Comparison of ENCODE assay signal across 8 cellular contexts in the genomic region with DNA sequence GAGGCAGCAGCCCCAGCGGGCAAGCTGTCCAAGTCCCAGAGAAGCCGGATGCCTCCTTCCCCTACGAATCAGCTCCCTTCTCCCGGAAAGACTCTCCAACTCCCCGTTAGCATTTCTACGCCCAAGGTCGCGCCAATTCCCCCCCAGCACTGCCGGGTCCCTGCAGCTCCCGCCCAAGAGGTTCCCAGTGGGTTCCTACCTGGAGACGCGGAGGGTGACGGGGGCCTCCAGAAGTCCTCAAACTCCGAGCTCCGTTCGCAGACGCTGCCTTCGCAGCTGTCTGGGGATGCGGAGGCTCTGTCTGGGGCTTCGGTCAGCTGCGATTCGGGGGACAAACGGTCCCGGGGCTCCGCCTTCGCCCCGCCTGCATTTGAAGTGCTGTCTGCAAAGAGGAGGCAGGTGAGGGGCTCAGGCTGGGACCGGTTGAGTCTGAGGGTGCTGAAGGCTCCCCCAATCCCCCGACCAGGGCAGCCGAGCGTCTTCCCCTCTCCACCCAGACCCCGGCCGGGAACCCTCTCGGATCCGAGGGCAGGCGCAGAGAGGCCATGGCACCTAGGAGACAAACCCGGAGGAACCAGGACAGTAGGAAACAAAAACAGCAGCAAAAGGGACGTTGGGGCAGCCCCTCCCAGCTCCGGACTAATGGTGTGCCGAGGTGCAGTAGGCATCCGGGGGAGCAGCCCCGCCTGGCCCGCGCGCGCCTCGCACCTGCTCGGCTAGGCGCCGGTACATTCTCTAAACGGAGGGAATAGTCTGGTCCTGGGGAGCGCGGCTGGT. TPM values are rescaled to one million over a fixed set of nuclear protein-coding genes. Genes with fewer than 3 reads are reported as not detected.
DNase-seq lines count a peak whose midpoint lies in the region; ATAC-seq lines count a peak whose summit lies in the region.

No MANE protein-coding gene starts in this region.

- peak overlapping the region; percentile 74 for H3K4me3 ChIP-seq in GM08714 (ENCODE audit: low read length)
- H3K4me3 ChIP-seq in iPS-15b (ENCODE audit: low read depth, low read length): peak overlapping the region; percentile 65

- H3K4me3 Mint-ChIP-seq in activated T-helper 2 cell treated with anti-CD3 and anti-CD28 coated beads, Interferon-gamma antibody, Interleukin-2, Interleukin-4, amounts not matched to agents 10 μg/mL and 5 μg/mL and 100 μg/mL, durations not matched to agents 14 hours and 24 hours and 36 hours (ENCODE audit: low read depth): peak overlapping the region; percentile 99

- peak overlapping the region; percentile 89 for H3K27ac Mint-ChIP-seq in activated T-helper 2 cell treated with anti-CD3 and anti-CD28 coated beads, Interferon-gamma antibody, Interleukin-2, Interleukin-4, amounts not matched to agents 10 μg/mL and 5 μg/mL and 100 μg/mL, durations not matched to agents 14 hours and 24 hours and 36 hours

- H3K4me1 ChIP-seq in iPS-15b (ENCODE audit: control insufficient read depth, insufficient read depth, low read length): peaks cover 5% of the 10 kb centered on the region

- no peaks in the 10 kb centered on the region for H3K9me3 ChIP-seq in iPS-15b (ENCODE audit: control insufficient read depth, insufficient read depth, low read length)

- peaks cover 34% of the 10 kb centered on the region for H3K4me1 Mint-ChIP-seq in activated T-helper 2 cell treated with anti-CD3 and anti-CD28 coated beads, Interferon-gamma antibody, Interleukin-2, Interleukin-4, amounts not matched to agents 10 μg/mL and 5 μg/mL and 100 μg/mL, durations not matched to agents 14 hours and 24 hours and 36 hours (ENCODE audit: low read depth)

- ATAC-seq in esophagus mucosa (no peak), GM18502 (IDR thresholded peaks at IDR 0.05; ENCODE audit: poor library complexity, unreplicated experiment) (no peak), GM18519 (IDR thresholded peaks at IDR 0.05; ENCODE audit: low FRiP score, unreplicated experiment) (no peak)

- no peaks in the 10 kb centered on the region for H3K36me3 ChIP-seq in iPS-15b (ENCODE audit: control insufficient read depth, insufficient read depth, low read length)

- peak; percentile 19 for DNase-seq in NAMALWA (ENCODE audit: low spot score)
- peak; percentile 21 for DNase-seq in activated T-helper 2 cell treated with anti-CD3 and anti-CD28 coated beads, Interferon-gamma antibody, Interleukin-2, Interleukin-4, amounts not matched to agents 10 μg/mL and 5 μg/mL and 100 μg/mL, durations not matched to agents 14 hours and 24 hours and 36 hours (ENCODE audit: low spot score)
- peak; percentile 12 for DNase-seq in stimulated activated CD8-positive, alpha-beta memory T cell treated with anti-CD3 and anti-CD28 coated beads, Interleukin-12 subunit alpha, Interleukin-12 subunit beta, amount 100 ng/mL, for 4 hours (ENCODE audit: low read depth)

- peaks cover 99% of the 10 kb centered on the region for H3K27me3 ChIP-seq in iPS-15b (ENCODE audit: control insufficient read depth, insufficient read depth, low read length)

- intact Hi-C loops in activated T-helper 2 cell treated with anti-CD3 and anti-CD28 coated beads, Interferon-gamma antibody, Interleukin-2, Interleukin-4, amounts not matched to agents 10 μg/mL and 5 μg/mL and 100 μg/mL, durations not matched to agents 14 hours and 24 hours and 36 hours (cut with micrococcal nuclease): loop anchor here (10.0 kb wide), 1 partner anchor 288 kb away; no protein-coding TSS in a partner anchor

- H3K9ac ChIP-seq in iPS-15b (ENCODE audit: low read depth, low read length): no peak overlapping the region

- no peaks in the 10 kb centered on the region for H3K27me3 Mint-ChIP-seq in activated T-helper 2 cell treated with anti-CD3 and anti-CD28 coated beads, Interferon-gamma antibody, Interleukin-2, Interleukin-4, amounts not matched to agents 10 μg/mL and 5 μg/mL and 100 μg/mL, durations not matched to agents 14 hours and 24 hours and 36 hours (ENCODE audit: low read depth)

- peaks cover 68% of the 10 kb centered on the region for H3K36me3 Mint-ChIP-seq in activated T-helper 2 cell treated with anti-CD3 and anti-CD28 coated beads, Interferon-gamma antibody, Interleukin-2, Interleukin-4, amounts not matched to agents 10 μg/mL and 5 μg/mL and 100 μg/mL, durations not matched to agents 14 hours and 24 hours and 36 hours (ENCODE audit: low read depth)

- no peaks in the 10 kb centered on the region for H3K9me3 Mint-ChIP-seq in activated T-helper 2 cell treated with anti-CD3 and anti-CD28 coated beads, Interferon-gamma antibody, Interleukin-2, Interleukin-4, amounts not matched to agents 10 μg/mL and 5 μg/mL and 100 μg/mL, durations not matched to agents 14 hours and 24 hours and 36 hours

RNA-seq across cellular contexts. Expression of a gene that starts 3.9 kb away (rescaled TPM):
- total RNA-seq in activated T-helper 2 cell treated with anti-CD3 and anti-CD28 coated beads, Interferon-gamma antibody, Interleukin-2, Interleukin-4, amounts not matched to agents 10 μg/mL and 5 μg/mL and 100 μg/mL, durations not matched to agents 14 hours and 24 hours and 36 hours: 93.8 and 99.4 TPM in 2 replicates
- 0.24 TPM for total RNA-seq in esophagus mucosa

Comparison
In these comparisons a context has a peak if more than half of its experiments do, and no peak if none do; other contexts are left out.
1. RNA of a gene that starts 3.9 kb away (total RNA-seq): 93.8 to 99.4 TPM in activated T-helper 2 cell treated with anti-CD3 and anti-CD28 coated beads, Interferon-gamma antibody, Interleukin-2, Interleukin-4, amounts not matched to agents 10 μg/mL and 5 μg/mL and 100 μg/mL, durations not matched to agents 14 hours and 24 hours and 36 hours; 0.24 TPM in esophagus mucosa (single experiment); every median in the first group is over 10 times any median in the second.
2. Peak in every context shown above with its lines, with median percentiles within 50 percentile points of each other: DNase-seq.